In genomic region chr10:123132576-123133477, GRCh38 we compare ENCODE assay signal across 8 cellular contexts. TPM values are rescaled to one million over a fixed set of nuclear protein-coding genes. Genes with fewer than 3 reads are reported as not detected.
DNase-seq lines count a peak whose midpoint lies in the region; ATAC-seq and TF ChIP-seq lines count a peak whose summit lies in the region.

No MANE protein-coding gene starts in this region.

- TF ChIP-seq CTCF in LNCaP clone FGC (IDR thresholded peaks at IDR 0.05; ENCODE audit: control insufficient read depth, extremely low read depth, insufficient read depth), result peak; percentile 94
- TF ChIP-seq CTCF in hepatocyte (IDR thresholded peaks at IDR 0.05; ENCODE audit: poor library complexity), result peak; percentile 93
- TF ChIP-seq CTCF in retinal pigment epithelial cell (conservative IDR thresholded peaks at IDR 0.05; ENCODE audit: low read depth, low read length), result peak; percentile 96

- H3K36me3 ChIP-seq in hepatocyte (replicated peaks; ENCODE audit: insufficient read depth, low read depth), result no peaks in the 10 kb centered on the region

- peaks cover 7% of the 10 kb centered on the region for H3K36me3 Mint-ChIP-seq in T-helper 17 cell (ENCODE audit: low read depth)

- peak; percentile 64 for ATAC-seq in GM18907 (IDR thresholded peaks at IDR 0.05; ENCODE audit: unreplicated experiment)
- peak; percentile 79 for ATAC-seq in T-helper 17 cell
- ATAC-seq in GM19328 (IDR thresholded peaks at IDR 0.05; ENCODE audit: unreplicated experiment), result no peak

- H2AFZ ChIP-seq in hepatocyte, result peak overlapping the region; percentile 48

- H3K9me2 ChIP-seq in hepatocyte (replicated peaks; ENCODE audit: insufficient read depth), result no peaks in the 10 kb centered on the region

- H3K4me3 ChIP-seq in LNCaP clone FGC (ENCODE audit: low read depth, low read length) (no peak overlapping the region), hepatocyte (peak overlapping the region; percentile 46), retinal pigment epithelial cell (ENCODE audit: low read length) (peak overlapping the region; percentile 24)

- no peaks in the 10 kb centered on the region for H4K20me1 ChIP-seq in hepatocyte (ENCODE audit: insufficient read depth, poor library complexity, severe bottlenecking)

- no peaks in the 10 kb centered on the region for H3K79me2 ChIP-seq in hepatocyte

- DNase-seq in AG08395 (ENCODE audit: low spot score), result peak; percentile 90
- peak; percentile 50 for DNase-seq in LNCaP clone FGC (ENCODE audit: low read depth)
- peak; percentile 69 to 85 (median 72) for DNase-seq in T-helper 17 cell
- peak in 53 of 58 donors; percentile 12 to 85 (median 46) for DNase-seq in anterior cingulate cortex (lab: John Stamatoyannopoulos, UW)
- DNase-seq in hepatocyte (ENCODE audit: low spot score), result peak; percentile 91
- DNase-seq in retinal pigment epithelial cell (ENCODE audit: low read depth), result peak; percentile 33

- peaks cover 16% of the 10 kb centered on the region for H3K4me1 ChIP-seq in hepatocyte (ENCODE audit: insufficient read depth)

- WGBS in hepatocyte (ENCODE audit: low lambda C conversion rate, missing lambda C conversion rate), result 1% methylated on average over 48 of the region's 48 CpGs

- peaks cover 19% of the 10 kb centered on the region for H3K4me1 Mint-ChIP-seq in T-helper 17 cell

- H3K4me2 ChIP-seq in hepatocyte, result peak overlapping the region; percentile 84

- H3K27me3 ChIP-seq in hepatocyte, result peaks cover 96% of the 10 kb centered on the region

- H3K27ac ChIP-seq in hepatocyte, result no peak overlapping the region

- peak overlapping the region; percentile 80 for H3K4me3 Mint-ChIP-seq in T-helper 17 cell

- H3K27me3 Mint-ChIP-seq in T-helper 17 cell, result peaks cover 76% of the 10 kb centered on the region

- H3K9me3 ChIP-seq in T-helper 17 cell (ENCODE audit: control insufficient read depth, low read length, poor library complexity, severe bottlenecking), result no peaks in the 10 kb centered on the region
- no peaks in the 10 kb centered on the region for H3K9me3 ChIP-seq in hepatocyte (ENCODE audit: low read depth)

- peak overlapping the region; percentile 67 for H3K27ac Mint-ChIP-seq in T-helper 17 cell

RNA-seq across cellular contexts. Expression of gene HMX3, which starts 2.9 kb away (rescaled TPM):
- total RNA-seq in T-helper 17 cell, result under 1 TPM in 1 of 2 donors, not detected in 1; 0.39 TPM
- not detected in 2 replicates for total RNA-seq in hepatocyte
- not detected in 2 replicates for polyA plus RNA-seq in hepatocyte

RNA-seq across cellular contexts. Expression of gene HMX2, which starts 15.1 kb away (rescaled TPM):
- total RNA-seq in T-helper 17 cell (not detected), hepatocyte (not detected in 2 replicates)
- polyA plus RNA-seq in hepatocyte, result not detected in 2 replicates

RNA-seq across cellular contexts. Expression of gene BUB3, which starts 21.4 kb away (rescaled TPM):
- total RNA-seq in T-helper 17 cell (100 to 1,000 TPM; 105 to 111 TPM), hepatocyte (113 and 131 TPM in 2 replicates)
- polyA plus RNA-seq in hepatocyte, result 81.1 and 92.0 TPM in 2 replicates

Comparison
In these comparisons a context has a peak if more than half of its experiments do, and no peak if none do; other contexts are left out.
1. DNase-seq: peak in every context shown above with its lines; median percentile 91 in hepatocyte; 90 in AG08395; 72 in T-helper 17 cell; 50 in LNCaP clone FGC; 46 in anterior cingulate cortex; 33 in retinal pigment epithelial cell.